29 cellular contexts compared by ENCODE assay signal in the genomic region with DNA sequence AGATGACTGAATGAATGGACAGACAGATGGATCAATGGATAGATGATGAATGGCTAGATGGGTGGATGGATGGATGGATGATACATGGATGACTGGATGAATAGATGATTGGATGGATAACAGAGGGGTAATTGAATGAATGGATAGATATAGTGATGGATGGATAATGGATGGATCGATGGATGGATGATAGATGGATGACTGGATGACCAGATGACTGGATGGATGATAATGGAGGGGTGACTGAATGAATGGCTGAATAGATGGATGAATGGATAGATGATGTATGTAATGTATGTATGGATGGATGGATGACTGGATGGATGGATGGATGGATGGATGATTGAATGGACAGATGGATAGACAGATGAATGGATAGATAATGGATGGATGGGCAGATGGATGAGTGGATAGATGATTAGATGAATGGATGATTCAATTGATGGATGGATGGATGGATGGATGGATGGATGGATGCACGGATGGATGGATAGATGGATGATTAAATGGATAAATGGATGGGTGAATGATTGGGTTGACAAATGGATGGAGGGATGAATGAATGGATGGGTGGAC.
"Had no signal": no experiment of that assay in that cellular context is flagged by ENCODE, and none has a peak within 500 bp of the region (broad histone marks: within the 10 kb centered on the region; RNA-seq: fewer than 3 reads in every experiment).

No MANE protein-coding gene starts in this region.

- DNase-seq: activated CD4-positive, alpha-beta memory T cell treated with anti-CD3 and anti-CD28 coated beads, Interleukin-2, amount 10 ng/mL, durations not matched to agents 7 days and 5 days; activated CD4-positive, alpha-beta T cell treated with anti-CD3 and anti-CD28 coated beads for 1 hour; activated CD4-positive, alpha-beta T cell treated with anti-CD3 and anti-CD28 coated beads for 4 hours; activated CD4-positive, alpha-beta T cell treated with anti-CD3 and anti-CD28 coated beads, Interleukin-2, amount 10 ng/mL, durations not matched to agents 7 days and 5 days; activated CD4-positive, alpha-beta T cell treated with anti-CD3 and anti-CD28 coated beads, Interleukin-2, amount 50 U/mL, for 4 hours; activated CD8-positive, alpha-beta memory T cell treated with anti-CD3 and anti-CD28 coated beads, Interleukin-2, amount 50 U/mL, for 48 hours; activated gamma-delta T cell; activated naive CD4-positive, alpha-beta T cell; activated naive CD4-positive, alpha-beta T cell treated with anti-CD3 and anti-CD28 coated beads, Interleukin-2, amount 10 ng/mL, durations not matched to agents 7 days and 5 days; activated naive CD8-positive, alpha-beta T cell treated with anti-CD3 and anti-CD28 coated beads, Interleukin-2, amount 10 ng/mL, durations not matched to agents 7 days and 5 days; activated T-cell treated with anti-CD3 and anti-CD28 coated beads for 4 hours; activated T-cell treated with anti-CD3 and anti-CD28 coated beads, Interleukin-2, amount 50 U/mL, for 24 hours; activated T-cell treated with anti-CD3 and anti-CD28 coated beads, Interleukin-2, amount 50 U/mL, for 72 hours; central memory CD4-positive, alpha-beta T cell; cerebellar nuclear complex; colonic mucosa; effector CD8-positive, alpha-beta T cell; foreskin fibroblast; head of caudate nucleus; T-helper 2 cell had no signal

- H3K4me1 ChIP-seq: breast epithelium, colonic mucosa had no signal

- ATAC-seq: activated naive CD4-positive, alpha-beta T cell treated with anti-CD3 and anti-CD28 coated beads, Interleukin-2, amount 50 U/mL, for 72 hours; activated T-cell treated with anti-CD3 and anti-CD28 coated beads, Interleukin-2, amount 50 U/mL, for 72 hours; WTC11 had no signal

- H3K36me3 ChIP-seq: ascending aorta, breast epithelium, cardiac muscle cell, colonic mucosa had no signal

- H3K9me3 ChIP-seq: breast epithelium, colonic mucosa had no signal

- FAIRE-seq: endometrium, endothelial cell of umbilical vein, frontal cortex had no signal

- H3K27ac ChIP-seq: ascending aorta, breast epithelium, cardiac muscle cell, colonic mucosa, epithelial cell of prostate had no signal

- H3K4me3 ChIP-seq: ascending aorta, breast epithelium, cardiac muscle cell, colonic mucosa had no signal

- H3K27me3 ChIP-seq: ascending aorta, breast epithelium, cardiac muscle cell, colonic mucosa had no signal
